In genomic region chr3:113685956-113686721, GRCh38 we compare ENCODE assay signal across 1 cellular context.
A peak's percentile ranks its signal among the peaks of the same experiment; 100 is the strongest.
TF ChIP-seq lines count a peak whose summit lies in the region.

No MANE protein-coding gene starts in this region.

TF ChIP-seq in HepG2, 621 proteins besides CTCF, POLR2A, EP300 and RAD21 (continued from another document and continues in another):
- TF ChIP-seq TGIF2 (CRISPR knock-in tag; IDR thresholded peaks at IDR 0.05), result peak; percentile 83
- TF ChIP-seq FOXO1 (CRISPR knock-in tag; IDR thresholded peaks at IDR 0.05), result peak; percentile 81
- TF ChIP-seq HMGXB4 (CRISPR knock-in tag; IDR thresholded peaks at IDR 0.05; ENCODE audit: borderline replicate concordance in 1 of 2, low read depth in 1 of 2), result peak; percentile 19 to 36; a peak in 1 of 4 replicates
- TF ChIP-seq AKAP8 (CRISPR knock-in tag; IDR thresholded peaks at IDR 0.05), result no peak
- TF ChIP-seq ZNF350 (CRISPR knock-in tag; IDR thresholded peaks at IDR 0.05; ENCODE audit: borderline replicate concordance, low read depth), result peak; percentile 18; the same call in 1 of the 2 replicates
- no peak for TF ChIP-seq EZH2 (conservative IDR thresholded peaks at IDR 0.05; ENCODE audit: low read depth, low read length)
- no peak for TF ChIP-seq STAT6 (CRISPR knock-in tag; IDR thresholded peaks at IDR 0.05; ENCODE audit: borderline replicate concordance)
- TF ChIP-seq NR2F1 (CRISPR knock-in tag; IDR thresholded peaks at IDR 0.05), result no peak
- no peak; the same call in 1 of the 2 replicates for TF ChIP-seq HOXA3 (CRISPR knock-in tag; IDR thresholded peaks at IDR 0.05)
- peak; percentile 79; the same call in 1 of the 2 replicates for TF ChIP-seq ZNF614 (CRISPR knock-in tag; IDR thresholded peaks at IDR 0.05; ENCODE audit: borderline replicate concordance)
- TF ChIP-seq MAZ (IDR thresholded peaks at IDR 0.05; ENCODE audit: borderline replicate concordance, low read depth, low read length), result no peak
- TF ChIP-seq MAZ (CRISPR knock-in tag; IDR thresholded peaks at IDR 0.05; ENCODE audit: low read depth), result 0 out of 2 replicates have a peak, but pooled peaks have one; percentile 29
- TF ChIP-seq MIER3 (CRISPR knock-in tag; IDR thresholded peaks at IDR 0.05; ENCODE audit: borderline replicate concordance), result no peak
- no peak for TF ChIP-seq HHEX (CRISPR knock-in tag; IDR thresholded peaks at IDR 0.05)
- no peak for TF ChIP-seq PLSCR1 (CRISPR knock-in tag; IDR thresholded peaks at IDR 0.05; ENCODE audit: borderline replicate concordance)
- no peak for TF ChIP-seq ZNF773 (CRISPR knock-in tag; IDR thresholded peaks at IDR 0.05; ENCODE audit: borderline replicate concordance)
- TF ChIP-seq ZNF792 (CRISPR knock-in tag; IDR thresholded peaks at IDR 0.05), result peak; percentile 45; the same call in 1 of the 2 replicates
- TF ChIP-seq SNAPC2 (CRISPR knock-in tag; IDR thresholded peaks at IDR 0.05), result no peak
- peak; percentile 81 for TF ChIP-seq PATZ1 (CRISPR knock-in tag; IDR thresholded peaks at IDR 0.05)
- no peak for TF ChIP-seq RARG (CRISPR knock-in tag; IDR thresholded peaks at IDR 0.05; ENCODE audit: low read depth)
- TF ChIP-seq ZNF816 (CRISPR knock-in tag; IDR thresholded peaks at IDR 0.05; ENCODE audit: borderline replicate concordance), result no peak
- peak; percentile 56; the same call in 1 of the 2 replicates for TF ChIP-seq ZMYM4 (CRISPR knock-in tag; IDR thresholded peaks at IDR 0.05)
- TF ChIP-seq KIAA2018 (CRISPR knock-in tag; IDR thresholded peaks at IDR 0.05; ENCODE audit: borderline replicate concordance), result no peak
- TF ChIP-seq ZKSCAN8 (CRISPR knock-in tag; IDR thresholded peaks at IDR 0.05; ENCODE audit: borderline replicate concordance), result 0 out of 2 replicates have a peak, but pooled peaks have one; percentile 18
- TF ChIP-seq RFX5 (IDR thresholded peaks at IDR 0.05; ENCODE audit: low read depth, low read length), result no peak
- no peak for TF ChIP-seq ZNF207 (IDR thresholded peaks at IDR 0.05; ENCODE audit: borderline replicate concordance)
- no peak for TF ChIP-seq ZNF879 (CRISPR knock-in tag; IDR thresholded peaks at IDR 0.05)
- TF ChIP-seq GLI4 (CRISPR knock-in tag; IDR thresholded peaks at IDR 0.05; ENCODE audit: borderline replicate concordance), result no peak
- TF ChIP-seq ZNF83 (CRISPR knock-in tag; IDR thresholded peaks at IDR 0.05; ENCODE audit: borderline replicate concordance), result no peak
- no peak for TF ChIP-seq ZFP90 (CRISPR knock-in tag; IDR thresholded peaks at IDR 0.05; ENCODE audit: borderline replicate concordance)
- TF ChIP-seq IRF1 (CRISPR knock-in tag; IDR thresholded peaks at IDR 0.05; ENCODE audit: low read depth), result no peak
- no peak; the same call in 1 of the 2 replicates for TF ChIP-seq ZNF652 (CRISPR knock-in tag; IDR thresholded peaks at IDR 0.05; ENCODE audit: borderline replicate concordance, low read depth)
- TF ChIP-seq SMAD9 (CRISPR knock-in tag; IDR thresholded peaks at IDR 0.05), result no peak
- no peak for TF ChIP-seq ZNF276 (CRISPR knock-in tag; IDR thresholded peaks at IDR 0.05; ENCODE audit: low read depth)
- no peak for TF ChIP-seq NR0B2 (CRISPR knock-in tag; IDR thresholded peaks at IDR 0.05)
- TF ChIP-seq ZHX1 (CRISPR knock-in tag; IDR thresholded peaks at IDR 0.05; ENCODE audit: low read depth), result 0 out of 2 replicates have a peak, but pooled peaks have one; percentile 24
- no peak for TF ChIP-seq ZNF737 (CRISPR knock-in tag; IDR thresholded peaks at IDR 0.05; ENCODE audit: borderline replicate concordance)
- no peak for TF ChIP-seq NFIB (CRISPR knock-in tag; IDR thresholded peaks at IDR 0.05; ENCODE audit: borderline replicate concordance)
